ENCODE assay signal across 17 cellular contexts in genomic region chr16:57264381-57264780, GRCh38. TPM values are rescaled to one million over a fixed set of nuclear protein-coding genes. Genes with fewer than 3 reads are reported as not detected.
DNase-seq lines count a peak whose midpoint lies in the region; ATAC-seq and TF ChIP-seq lines count a peak whose summit lies in the region.
"Had no signal": no experiment of that assay in that cellular context is flagged by ENCODE, and none has a peak within 500 bp of the region (broad histone marks: within the 10 kb centered on the region; RNA-seq: fewer than 3 reads in every experiment).

No MANE protein-coding gene starts in this region.

- H3K4me3 ChIP-seq in hepatocyte (no peak overlapping the region), prostate gland (no peak overlapping the region)
- H3K4me3 ChIP-seq: gastroesophageal sphincter, lung had no signal

- intact Hi-C loops in prostate gland (cut with DNase I), result no loop called here

- H3K27me3 ChIP-seq in hepatocyte, result no peaks in the 10 kb centered on the region
- H3K27me3 ChIP-seq in prostate gland (replicated peaks; ENCODE audit: insufficient read depth), result no peaks in the 10 kb centered on the region
- H3K27me3 ChIP-seq: gastroesophageal sphincter had no signal

- peaks cover 28% of the 10 kb centered on the region for H3K79me2 ChIP-seq in hepatocyte

- H3K4me1 ChIP-seq in hepatocyte (ENCODE audit: insufficient read depth), result peaks cover 43% of the 10 kb centered on the region
- H3K4me1 ChIP-seq in prostate gland (replicated peaks), result peaks cover 9% of the 10 kb centered on the region

- no peak for ATAC-seq in HG03432 (IDR thresholded peaks at IDR 0.05; ENCODE audit: unreplicated experiment)
- ATAC-seq in HG03139 (IDR thresholded peaks at IDR 0.05; ENCODE audit: unreplicated experiment), result no peak
- ATAC-seq: activated CD4-positive, CD25-positive, alpha-beta regulatory T cell treated with anti-CD3 and anti-CD28 coated beads, Interleukin-2, amount 50 U/mL, for 24 hours; gastroesophageal sphincter; stimulated activated memory B cell treated with anti-CD40 and anti-IgM and Interleukin-4, amounts not matched to agents 10 μg/mL and 1 μg/mL and 100 μg/mL, for 72 hours had no signal

- no peak overlapping the region for H3K4me2 ChIP-seq in hepatocyte

- no peak for TF ChIP-seq CTCF in C4-2B (conservative IDR thresholded peaks at IDR 0.05)
- TF ChIP-seq CTCF in RWPE1 (conservative IDR thresholded peaks at IDR 0.05; ENCODE audit: low read depth), result no peak
- no peak for TF ChIP-seq CTCF in hepatocyte (IDR thresholded peaks at IDR 0.05; ENCODE audit: poor library complexity)
- TF ChIP-seq CTCF in prostate gland (IDR thresholded peaks at IDR 0.05), result no peak

- 83% methylated on average over 8 of the region's 8 CpGs for WGBS in hepatocyte (ENCODE audit: low lambda C conversion rate, missing lambda C conversion rate)
- 88% methylated on average over 8 of the region's 8 CpGs for WGBS in prostate gland

- POLR2A ChIA-PET in RWPE1 (lab: Yijun Ruan, JAX; ENCODE audit: low non-redundant PET), result no interaction called here

- no peaks in the 10 kb centered on the region for H4K20me1 ChIP-seq in hepatocyte (ENCODE audit: insufficient read depth, poor library complexity, severe bottlenecking)

- no peaks in the 10 kb centered on the region for H3K9me2 ChIP-seq in hepatocyte (replicated peaks; ENCODE audit: insufficient read depth)

- H3K27ac ChIP-seq in C4-2B (peak overlapping the region; percentile 56; the same call in 1 of the 2 replicates), RWPE1 (peak overlapping the region; percentile 98), hepatocyte (peak overlapping the region; percentile 99), prostate gland (peak overlapping the region; percentile 76 to 79)
- H3K27ac ChIP-seq: gastroesophageal sphincter had no signal

- DNase-seq in RWPE1 (ENCODE audit: low spot score), result no peak
- no peak for DNase-seq in hepatocyte (ENCODE audit: low spot score)
- DNase-seq in prostate gland (ENCODE audit: low spot score), result no peak
- DNase-seq in COR-L47 (lab: John Stamatoyannopoulos, UW), result no peak
- no peak for DNase-seq in AG08396 (ENCODE audit: low spot score)
- DNase-seq: activated effector memory CD4-positive, alpha-beta T cell treated with anti-CD3 and anti-CD28 coated beads, Interleukin-2, amount 50 U/mL, for 16 hours; cortex of kidney; NCI-H187 treated with DMSO at 0.1 percent for 48 hours; NCI-H446; nephron progenitor cell had no signal

- H3K9me3 ChIP-seq in hepatocyte (ENCODE audit: low read depth) (no peaks in the 10 kb centered on the region), prostate gland (no peaks in the 10 kb centered on the region)
- H3K9me3 ChIP-seq: gastroesophageal sphincter had no signal

- H3K36me3 ChIP-seq in hepatocyte (replicated peaks; ENCODE audit: insufficient read depth, low read depth) (no peaks in the 10 kb centered on the region), prostate gland (no peaks in the 10 kb centered on the region)
- H3K36me3 ChIP-seq: gastroesophageal sphincter had no signal

- H2AFZ ChIP-seq in hepatocyte, result no peak overlapping the region

- CTCF ChIA-PET in RWPE1 (lab: Yijun Ruan, JAX), result interaction anchor here (1.6 kb wide), 1 partner anchor 180 kb away, joined by 3 read pairs; no protein-coding TSS in a partner anchor

- TF ChIP-seq POLR2A in prostate gland (IDR thresholded peaks at IDR 0.05), result no peak

RNA-seq across cellular contexts. Expression of gene ARL2BP, which starts 19.3 kb away (rescaled TPM):
- total RNA-seq in hepatocyte (92.6 and 105 TPM in 2 replicates), prostate gland (10 to 100 TPM; 62.3 to 81.4 TPM)
- polyA plus RNA-seq in hepatocyte, result 102 and 104 TPM in 2 replicates

RNA-seq across cellular contexts. Expression of gene PLLP, which starts 20.1 kb away (rescaled TPM):
- total RNA-seq in hepatocyte, result 42.3 and 49.5 TPM in 2 replicates
- 31.0 and 38.7 TPM in 2 replicates for polyA plus RNA-seq in hepatocyte
- total RNA-seq in prostate gland, result 10 to 100 TPM; 28.6 to 52.5 TPM
